ENCODE assay signal across 16 cellular contexts in the genomic region with DNA sequence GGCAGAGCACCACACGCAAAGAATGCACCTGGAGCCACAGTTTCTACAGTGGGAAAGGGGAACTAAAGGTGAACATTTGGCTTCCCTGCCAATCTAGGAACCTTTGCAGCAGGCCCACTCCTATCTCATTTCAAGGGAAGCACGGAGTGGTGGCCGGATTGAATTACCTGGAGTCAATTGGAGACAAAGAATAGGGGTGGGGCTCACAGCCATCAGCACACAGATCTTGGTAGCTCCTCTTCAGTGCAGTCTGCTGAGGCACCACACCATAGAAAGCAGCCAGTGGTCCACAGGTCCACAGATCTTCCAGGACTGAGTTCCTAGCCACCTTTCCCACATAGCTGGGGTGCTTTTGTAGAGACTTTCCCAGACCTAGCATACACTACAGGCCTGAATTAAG. TPM values are rescaled to one million over a fixed set of nuclear protein-coding genes. Genes with fewer than 3 reads are reported as not detected.
"Had no signal": no experiment of that assay in that cellular context is flagged by ENCODE, and none has a peak within 500 bp of the region (broad histone marks: within the 10 kb centered on the region; RNA-seq: fewer than 3 reads in every experiment).

No MANE protein-coding gene starts in this region.

- H3K4me1 Mint-ChIP-seq: activated naive CD4-positive, alpha-beta T cell treated with anti-CD3 and anti-CD28 coated beads, Interleukin-2, amount 50 U/mL, for 24 hours had no signal

- H3K36me3 ChIP-seq: colonic mucosa, suprapubic skin had no signal

- H3K4me1 ChIP-seq: colonic mucosa, suprapubic skin had no signal

- H3K36me3 Mint-ChIP-seq: activated naive CD4-positive, alpha-beta T cell treated with anti-CD3 and anti-CD28 coated beads, Interleukin-2, amount 50 U/mL, for 24 hours had no signal

- H3K27ac ChIP-seq: colonic mucosa, suprapubic skin had no signal

- DNase-seq: activated CD4-positive, alpha-beta T cell treated with anti-CD3 and anti-CD28 coated beads, Interleukin-2, amount 50 U/mL, for 1 hour; activated T-cell treated with anti-CD3 and anti-CD28 coated beads, Interleukin-2, amount 50 U/mL, for 1 hour; caudate nucleus; colonic mucosa; effector CD4-positive, alpha-beta T cell; foreskin melanocyte; head of caudate nucleus; kidney; stimulated activated CD4-positive, alpha-beta T cell treated with anti-CD3 and anti-CD28 coated beads, Interleukin-12 subunit alpha, Interleukin-12 subunit beta, amount 100 ng/mL, for 4 hours; stimulated activated CD4-positive, alpha-beta T cell treated with anti-CD3 and anti-CD28 coated beads, Interleukin-2, amount 100 ng/mL, for 48 hours; stimulated activated naive CD4-positive, alpha-beta T cell treated with Interleukin-2 at 50 U/mL for 16 hours had no signal

- H3K9me3 ChIP-seq: colonic mucosa, suprapubic skin had no signal

- H3K27ac Mint-ChIP-seq: activated naive CD4-positive, alpha-beta T cell treated with anti-CD3 and anti-CD28 coated beads, Interleukin-2, amount 50 U/mL, for 24 hours had no signal

- H3K9me3 Mint-ChIP-seq: activated naive CD4-positive, alpha-beta T cell treated with anti-CD3 and anti-CD28 coated beads, Interleukin-2, amount 50 U/mL, for 24 hours had no signal

- H3K4me3 ChIP-seq: colonic mucosa, suprapubic skin had no signal

- H3K4me3 Mint-ChIP-seq: activated naive CD4-positive, alpha-beta T cell treated with anti-CD3 and anti-CD28 coated beads, Interleukin-2, amount 50 U/mL, for 24 hours had no signal

- H3K27me3 ChIP-seq: colonic mucosa had no signal

RNA-seq across cellular contexts. Expression of gene NXPH2, which starts 43.5 kb away (rescaled TPM):
- total RNA-seq: colonic mucosa, lower leg skin, osteocyte, suprapubic skin had no signal
- polyA plus RNA-seq: neural cell had no signal
